In genomic region chr3:128950223-128950938, GRCh38 we compare ENCODE assay signal across 9 cellular contexts. TPM values are rescaled to one million over a fixed set of nuclear protein-coding genes. Genes with fewer than 3 reads are reported as not detected.
DNase-seq lines count a peak whose midpoint lies in the region; ATAC-seq and TF ChIP-seq lines count a peak whose summit lies in the region.
"Had no signal": no experiment of that assay in that cellular context is flagged by ENCODE, and none has a peak within 500 bp of the region (broad histone marks: within the 10 kb centered on the region; RNA-seq: fewer than 3 reads in every experiment).

No MANE protein-coding gene starts in this region.

- no peaks in the 10 kb centered on the region for H3K9me3 ChIP-seq in upper lobe of left lung

- H3K27ac ChIP-seq in upper lobe of left lung = no peak overlapping the region

- ATAC-seq in GM18867 (IDR thresholded peaks at IDR 0.05; ENCODE audit: unreplicated experiment) (no peak), upper lobe of left lung (ENCODE audit: low FRiP score in 2 of 2) (no peak)

- no peak overlapping the region for H3K4me3 ChIP-seq in upper lobe of left lung

- WGBS in upper lobe of left lung, 2 donors = 57 to 73% methylated on average over 14 to 15 of the region's 15 CpGs

- no peaks in the 10 kb centered on the region for H3K4me1 ChIP-seq in upper lobe of left lung

- no peak for TF ChIP-seq POLR2A in upper lobe of left lung (IDR thresholded peaks at IDR 0.05)

- DNase-seq in NCI-H2081 (lab: John Stamatoyannopoulos, UW) (peak; percentile 12 to 64), NCI-H2081 treated with DMSO at 0.1 percent for 48 hours (lab: John Stamatoyannopoulos, UW) (no peak), NCI-H1092 treated with DMSO at 0.1 percent for 48 hours (lab: John Stamatoyannopoulos, UW) (peak; percentile 38), amniotic epithelial cell (ENCODE audit: low read depth) (peak; percentile 45), lung microvascular endothelial cell (ENCODE audit: low read depth in 2 of 2) (peak; percentile 42 to 84), upper lobe of left lung (no peak), hippocampal formation (lab: John Stamatoyannopoulos, UW) (no peak)

- no peaks in the 10 kb centered on the region for H3K36me3 ChIP-seq in upper lobe of left lung

- TF ChIP-seq CTCF in upper lobe of left lung (IDR thresholded peaks at IDR 0.05) = no peak

- no peaks in the 10 kb centered on the region for H3K27me3 ChIP-seq in upper lobe of left lung

- no peak for TF ChIP-seq EP300 in upper lobe of left lung (IDR thresholded peaks at IDR 0.05)

RNA-seq across cellular contexts. Expression of gene CFAP92, which starts 43.5 kb away (rescaled TPM):
- total RNA-seq in lung microvascular endothelial cell (0.60 and 0.65 TPM in 2 replicates), upper lobe of left lung (10 to 100 TPM in 2 of 6 donors, 1 to 10 TPM in 3, under 1 TPM in 1; 0.66 to 21.3 (median 5.0) TPM)

RNA-seq across cellular contexts. Expression of gene EFCC1, which starts 50.7 kb away (rescaled TPM):
- total RNA-seq in lung microvascular endothelial cell = 2.6 and 11.5 TPM in 2 replicates
- total RNA-seq in upper lobe of left lung = 10 to 100 TPM in 3 of 6 donors, 1 to 10 TPM in 3; 3.1 to 20.6 (median 11.4) TPM
- total RNA-seq: CD4-positive, alpha-beta memory T cell had no signal

Comparison
In these comparisons a context has a peak if more than half of its experiments do, and no peak if none do; other contexts are left out.
1. DNase-seq: peak in NCI-H2081 (2 of 2), NCI-H1092 treated with DMSO at 0.1 percent for 48 hours (single experiment), amniotic epithelial cell (single experiment) and lung microvascular endothelial cell (2 of 2); none in NCI-H2081 treated with DMSO at 0.1 percent for 48 hours (single experiment), upper lobe of left lung (0 of 2) and hippocampal formation (0 of 2).